ENCODE assay signal across 9 cellular contexts in the genomic region with DNA sequence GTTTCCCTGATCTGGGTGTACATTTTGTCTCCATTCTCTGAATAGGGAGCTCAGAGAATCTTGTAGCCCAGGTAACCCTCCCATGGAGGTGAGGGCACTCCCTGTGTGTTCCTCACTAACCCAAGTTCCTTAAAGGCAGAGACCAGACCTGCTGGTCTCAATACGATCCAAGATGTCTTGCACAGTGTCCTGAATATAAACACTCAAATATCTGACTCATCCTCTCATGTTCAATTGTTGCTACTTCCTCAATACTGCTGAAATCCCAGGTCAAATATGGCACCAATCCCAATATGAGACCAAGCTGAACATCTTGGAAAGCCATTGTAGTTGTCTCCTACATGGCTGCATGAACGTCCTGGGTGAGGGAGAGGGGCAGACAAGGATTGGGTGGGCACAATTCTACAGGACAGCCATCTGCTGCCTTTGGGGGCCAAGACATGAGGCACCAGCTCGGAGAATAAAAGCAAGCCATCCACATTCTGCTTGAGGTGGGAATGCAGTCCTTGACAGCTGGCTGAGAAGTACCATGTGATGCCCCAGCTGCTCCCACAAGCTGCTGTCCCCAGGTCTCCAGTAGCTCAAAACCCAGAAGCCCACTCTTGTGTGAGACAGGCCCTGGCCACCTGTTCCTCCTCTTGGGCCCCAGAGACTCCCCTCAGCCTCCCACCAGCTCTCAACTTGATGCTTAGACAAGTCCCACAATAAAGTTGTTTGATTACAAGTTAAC. TPM values are rescaled to one million over a fixed set of nuclear protein-coding genes. Genes with fewer than 3 reads are reported as not detected.
DNase-seq lines count a peak whose midpoint lies in the region; FAIRE-seq and TF ChIP-seq lines count a peak whose summit lies in the region.
"Had no signal": no experiment of that assay in that cellular context is flagged by ENCODE, and none has a peak within 500 bp of the region (broad histone marks: within the 10 kb centered on the region; RNA-seq: fewer than 3 reads in every experiment).

No MANE protein-coding gene starts in this region.

- H3K79me2 ChIP-seq in osteoblast (ENCODE audit: insufficient read depth, low read length): peaks cover 95% of the 10 kb centered on the region

- BruUV-seq in Caco-2 (replicated peaks; lab: Mats Ljungman, UMichigan): no TSS peak

- H3K36me3 Mint-ChIP-seq in Caco-2 (ENCODE audit: insufficient read depth, unreplicated experiment): no peaks in the 10 kb centered on the region

- H3K4me1 ChIP-seq in Caco-2: peaks cover 18% of the 10 kb centered on the region
- H3K4me1 ChIP-seq in osteoblast (ENCODE audit: insufficient read depth, low read length): peaks cover 54% of the 10 kb centered on the region

- peaks cover 18% of the 10 kb centered on the region for H3K4me1 Mint-ChIP-seq in Caco-2 (ENCODE audit: low read depth, unreplicated experiment)

- no peaks in the 10 kb centered on the region for H3K36me3 ChIP-seq in Caco-2 (ENCODE audit: control insufficient read depth, insufficient read depth, low read length)
- no peaks in the 10 kb centered on the region for H3K36me3 ChIP-seq in bronchial epithelial cell (ENCODE audit: control insufficient read depth, insufficient read depth, low read length)
- no peaks in the 10 kb centered on the region for H3K36me3 ChIP-seq in osteoblast (ENCODE audit: insufficient read depth, low read length)

- no peaks in the 10 kb centered on the region for H3K9me3 Mint-ChIP-seq in Caco-2 (ENCODE audit: unreplicated experiment)

- peak overlapping the region; percentile 40 for H3K27ac Mint-ChIP-seq in Caco-2 (ENCODE audit: unreplicated experiment)

- no peak overlapping the region for H2AFZ ChIP-seq in osteoblast (ENCODE audit: low read length)

- H3K9me3 ChIP-seq in Caco-2 (no peaks in the 10 kb centered on the region), osteoblast (ENCODE audit: low read depth, low read length) (no peaks in the 10 kb centered on the region)

- H3K27ac ChIP-seq in osteoblast (ENCODE audit: low read depth, low read length): peak overlapping the region; percentile 37

- CTCF ChIA-PET in Caco-2 (lab: Charles Lee) (no interaction called here), GM10248 (lab: Yijun Ruan, JAX) (interaction anchor here (1.0 to 2.6 kb wide), 13 partner anchors 9 to 100 kb away, joined by 3 to 20 read pairs (median 6); no protein-coding TSS in a partner anchor)

- TF ChIP-seq CTCF in Caco-2 (IDR thresholded peaks at IDR 0.05; ENCODE audit: insufficient read depth in 1 of 2, low read depth in 1 of 2, low read length in 1 of 2, severe bottlenecking in 1 of 2, unreplicated experiment in 1 of 2): no peak
- TF ChIP-seq CTCF in bronchial epithelial cell (IDR thresholded peaks at IDR 0.05; ENCODE audit: insufficient read depth, low read length, severe bottlenecking): no peak
- TF ChIP-seq CTCF in osteoblast (IDR thresholded peaks at IDR 0.05; ENCODE audit: extremely low read depth, low read depth, low read length): no peak
- no peak for TF ChIP-seq CTCF in GM10248 (IDR thresholded peaks at IDR 0.05; ENCODE audit: control extremely low read depth, extremely low read depth, low read depth, missing control alignments)

- POLR2A ChIA-PET in Caco-2 (lab: Charles Lee): no interaction called here
- POLR2A ChIA-PET in GM10248 (lab: Yijun Ruan, JAX): no interaction called here

- no peak for FAIRE-seq in bronchial epithelial cell (lab: Jason Lieb, UNC)

- H3K27me3 ChIP-seq in Caco-2 (replicated peaks; ENCODE audit: control insufficient read depth, insufficient read depth, low read length) (no peaks in the 10 kb centered on the region), bronchial epithelial cell (ENCODE audit: control insufficient read depth, insufficient read depth, low read length) (no peaks in the 10 kb centered on the region), osteoblast (ENCODE audit: insufficient read depth, low read length) (no peaks in the 10 kb centered on the region)

- no peak overlapping the region for H3K4me2 ChIP-seq in osteoblast (ENCODE audit: insufficient read depth, low read length)

- no peak overlapping the region for H3K4me3 ChIP-seq in Caco-2 (ENCODE audit: low read depth, low read length)
- H3K4me3 ChIP-seq in bronchial epithelial cell (ENCODE audit: low read depth, low read length): no peak overlapping the region
- no peak overlapping the region for H3K4me3 ChIP-seq in osteoblast (ENCODE audit: insufficient read depth, low read length)

- H4K20me1 ChIP-seq in osteoblast (ENCODE audit: insufficient read depth, low read length): peaks cover 4% of the 10 kb centered on the region

- DNase-seq in Caco-2: no peak
- peak; percentile 81 for DNase-seq in NCI-H1694 (lab: John Stamatoyannopoulos, UW)
- DNase-seq in bronchial epithelial cell (ENCODE audit: low read depth): peak; percentile 63
- peak; percentile 34 for DNase-seq in osteoblast (ENCODE audit: insufficient read length, low spot score, missing footprints)
- DNase-seq in GM10248 (ENCODE audit: extremely low spot score): no peak
- DNase-seq in cardiac septum (ENCODE audit: low spot score): no peak
- no peak for DNase-seq in stimulated activated naive CD4-positive, alpha-beta T cell (lab: John Stamatoyannopoulos, UW)
- DNase-seq in DMS79 treated with DMSO at 0.1 percent for 48 hours (lab: John Stamatoyannopoulos, UW): no peak
- DNase-seq: NCI-H510A treated with DMSO at 0.1 percent for 48 hours had no signal

- no peaks in the 10 kb centered on the region for H3K27me3 Mint-ChIP-seq in Caco-2 (ENCODE audit: insufficient read depth, unreplicated experiment)

- intact Hi-C loops in Caco-2 (cut with micrococcal nuclease; ENCODE audit: unreplicated experiment): no loop called here
- intact Hi-C loops in cardiac septum (cut with DNase I): loop anchor here (5.0 kb wide), 1 partner anchor 67 kb away; no protein-coding TSS in a partner anchor

- no peak overlapping the region for H3K4me3 Mint-ChIP-seq in Caco-2 (ENCODE audit: unreplicated experiment)

RNA-seq across cellular contexts. Expression of a gene that starts 18.2 kb away (rescaled TPM):
- total RNA-seq in Caco-2 (2022) (18.3 and 19.1 TPM in 2 replicates), bronchial epithelial cell (13.7 and 15.4 TPM in 2 replicates), osteoblast (57.8 and 58.3 TPM in 2 replicates), cardiac septum (11.3 TPM)

RNA-seq across cellular contexts. Expression of a gene that starts 33.1 kb away (rescaled TPM):
- total RNA-seq in Caco-2 (2022): not detected in 2 replicates
- not detected in 2 replicates for total RNA-seq in bronchial epithelial cell
- not detected in 2 replicates for total RNA-seq in osteoblast
- not detected for total RNA-seq in cardiac septum

Comparison
In these comparisons a context has a peak if more than half of its experiments do, and no peak if none do; other contexts are left out.
1. DNase-seq: peak in NCI-H1694 (single experiment), bronchial epithelial cell (single experiment) and osteoblast (single experiment); none in Caco-2 (0 of 2), GM10248 (single experiment), cardiac septum (single experiment), stimulated activated naive CD4-positive, alpha-beta T cell (0 of 6) and DMS79 treated with DMSO at 0.1 percent for 48 hours (single experiment).